ENCODE assay signal across 27 cellular contexts in genomic region chr20:43323592-43323991, GRCh38.
"Had no signal": no experiment of that assay in that cellular context is flagged by ENCODE, and none has a peak within 500 bp of the region (broad histone marks: within the 10 kb centered on the region; RNA-seq: fewer than 3 reads in every experiment).

No MANE protein-coding gene starts in this region.

- H3K79me2 ChIP-seq: hepatocyte had no signal

- H3K9me3 ChIP-seq: gastrocnemius medialis, lower lobe of right lung, ovary, psoas muscle, sigmoid colon, testis, tibial artery, upper lobe of right lung, uterus had no signal

- H2AFZ ChIP-seq: hepatocyte had no signal

- H3K4me3 ChIP-seq: gastrocnemius medialis, hepatocyte, lower lobe of right lung, ovary, psoas muscle, sigmoid colon, testis, tibial artery, upper lobe of right lung, uterus had no signal

- H3K4me1 Mint-ChIP-seq: immature natural killer cell; naive thymus-derived CD4-positive, alpha-beta T cell; nephron progenitor cell; stimulated activated effector memory CD8-positive, alpha-beta T cell treated with anti-CD3 and anti-CD28 coated beads, Interleukin-12 subunit alpha, Interleukin-12 subunit beta, amount 100 ng/mL, for 72 hours had no signal

- H3K9me3 Mint-ChIP-seq: nephron progenitor cell had no signal

- H3K4me3 Mint-ChIP-seq: immature natural killer cell; naive thymus-derived CD4-positive, alpha-beta T cell; nephron progenitor cell; stimulated activated effector memory CD8-positive, alpha-beta T cell treated with anti-CD3 and anti-CD28 coated beads, Interleukin-12 subunit alpha, Interleukin-12 subunit beta, amount 100 ng/mL, for 72 hours had no signal

- H3K4me2 ChIP-seq: hepatocyte had no signal

- H3K4me1 ChIP-seq: gastrocnemius medialis, lower lobe of right lung, psoas muscle, testis, tibial artery, upper lobe of right lung, uterus had no signal

- ATAC-seq: esophagus mucosa; gastrocnemius medialis; left ventricle myocardium superior; lower lobe of right lung; naive thymus-derived CD4-positive, alpha-beta T cell; psoas muscle; right cardiac atrium; stimulated activated effector memory CD8-positive, alpha-beta T cell treated with anti-CD3 and anti-CD28 coated beads, Interleukin-12 subunit alpha, Interleukin-12 subunit beta, amount 100 ng/mL, for 72 hours; upper lobe of right lung had no signal

- H3K27ac Mint-ChIP-seq: immature natural killer cell; naive thymus-derived CD4-positive, alpha-beta T cell; nephron progenitor cell; stimulated activated effector memory CD8-positive, alpha-beta T cell treated with anti-CD3 and anti-CD28 coated beads, Interleukin-12 subunit alpha, Interleukin-12 subunit beta, amount 100 ng/mL, for 72 hours had no signal

- H3K27me3 ChIP-seq: gastrocnemius medialis, hepatocyte, ovary, sigmoid colon, testis, upper lobe of right lung, uterus had no signal

- H3K27ac ChIP-seq: epithelial cell of prostate, gastrocnemius medialis, hepatocyte, lower lobe of right lung, ovary, psoas muscle, sigmoid colon, testis, tibial artery, upper lobe of right lung, uterus had no signal

- H3K36me3 Mint-ChIP-seq: immature natural killer cell; naive thymus-derived CD4-positive, alpha-beta T cell; stimulated activated effector memory CD8-positive, alpha-beta T cell treated with anti-CD3 and anti-CD28 coated beads, Interleukin-12 subunit alpha, Interleukin-12 subunit beta, amount 100 ng/mL, for 72 hours had no signal

- H3K36me3 ChIP-seq: gastrocnemius medialis, lower lobe of right lung, ovary, sigmoid colon, tibial artery, upper lobe of right lung, uterus had no signal

- DNase-seq: cerebellar nuclear complex; cortex of kidney; gastrocnemius medialis; head of caudate nucleus; immature natural killer cell; left ventricle myocardium superior; lower lobe of right lung; midbrain; naive thymus-derived CD4-positive, alpha-beta T cell; nephron progenitor cell; occipital lobe; ovary; posterior cingulate gyrus; psoas muscle; right cardiac atrium; sigmoid colon; stimulated activated CD4-positive, alpha-beta T cell treated with anti-CD3 and anti-CD28 coated beads, Interleukin-2, amount 100 ng/mL, for 24 hours; stimulated activated CD4-positive, alpha-beta T cell treated with anti-CD3 and anti-CD28 coated beads, Interleukin-4, amount 100 ng/mL, for 24 hours; stimulated activated naive CD4-positive, alpha-beta T cell treated with Interleukin-2 at 50 U/mL for 16 hours; tibial artery; upper lobe of right lung; uterus had no signal
